ENCODE assay signal across 8 cellular contexts in genomic region chr6:146191600-146191999, GRCh38.
"Had no signal": no experiment of that assay in that cellular context is flagged by ENCODE, and none has a peak within 500 bp of the region (broad histone marks: within the 10 kb centered on the region; RNA-seq: fewer than 3 reads in every experiment).

No MANE protein-coding gene starts in this region.

- H3K4me1 Mint-ChIP-seq: IgD-negative memory B cell had no signal

- H3K36me3 Mint-ChIP-seq: IgD-negative memory B cell had no signal

- H3K4me2 ChIP-seq: GM23338 had no signal

- H3K4me3 Mint-ChIP-seq: GM23338, H9, HFFc6, IgD-negative memory B cell had no signal

- H3K27me3 Mint-ChIP-seq: IgD-negative memory B cell had no signal

- ATAC-seq: GM23338, HepG2 had no signal

- H3K27ac Mint-ChIP-seq: GM23338, H9, HFFc6, IgD-negative memory B cell had no signal

- H3K4me3 ChIP-seq: GM23338 had no signal

- H3K27ac ChIP-seq: HL-60 had no signal

- DNase-seq: H9, HCEC 1CT, HFFc6, KBM-7 had no signal

- H3K9me3 Mint-ChIP-seq: GM23338, H9 had no signal

- H2AFZ ChIP-seq: GM23338 had no signal
